ENCODE assay signal across 14 cellular contexts in the genomic region with DNA sequence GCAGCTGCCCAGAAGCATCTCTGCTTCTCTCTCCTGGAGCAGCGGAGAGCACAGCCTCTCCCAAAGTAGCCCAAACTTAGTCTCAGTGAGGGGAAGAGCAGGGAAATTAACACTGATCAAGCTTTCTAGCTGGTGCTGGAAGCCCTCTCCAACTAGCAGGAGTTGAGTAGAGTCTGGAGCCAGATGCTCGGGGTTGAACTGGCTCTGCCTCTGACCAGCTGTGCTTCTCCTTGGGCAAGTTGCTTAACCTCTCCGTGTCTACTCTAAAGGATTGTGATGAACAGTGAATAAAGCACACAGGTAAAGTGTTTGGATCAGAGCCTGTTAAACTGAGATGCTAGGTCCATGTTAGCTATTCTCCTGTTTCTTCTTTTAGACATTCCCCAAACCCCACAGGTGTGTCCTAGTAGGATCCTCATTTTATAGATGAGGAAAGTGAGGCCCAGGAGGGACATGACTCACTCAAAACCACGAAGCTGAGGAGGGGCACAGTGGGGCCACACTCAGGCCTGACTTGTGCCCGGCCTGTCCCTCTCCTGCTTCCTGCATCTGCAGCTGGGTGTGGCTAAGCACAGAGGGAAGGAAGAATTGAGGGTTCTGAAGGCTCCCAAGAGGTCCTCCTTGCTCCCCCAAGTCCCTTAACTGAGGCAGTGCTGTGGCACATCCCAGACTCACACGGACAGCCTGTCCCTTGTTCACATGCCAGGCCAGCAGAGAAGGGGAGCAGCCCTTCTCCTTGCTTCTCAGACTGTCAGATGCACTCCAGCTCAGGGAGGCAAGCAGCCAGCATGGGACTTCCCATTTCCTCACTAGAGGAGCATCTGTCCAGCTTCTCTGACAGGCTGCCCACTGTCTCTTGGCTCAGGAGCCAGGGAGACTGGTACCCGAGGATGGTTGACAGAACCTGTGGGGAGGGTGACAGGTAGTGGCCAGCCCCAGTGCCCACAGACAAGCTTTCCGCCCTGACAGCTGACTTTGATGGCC.
"Had no signal": no experiment of that assay in that cellular context is flagged by ENCODE, and none has a peak within 500 bp of the region (broad histone marks: within the 10 kb centered on the region; RNA-seq: fewer than 3 reads in every experiment).

No MANE protein-coding gene starts in this region.

- H3K9me3 ChIP-seq: esophagus squamous epithelium, lower lobe of right lung, thyroid gland had no signal

- H3K27me3 ChIP-seq: thyroid gland had no signal

- H2AFZ ChIP-seq: hepatocyte had no signal

- H3K27ac ChIP-seq: hepatocyte, lower lobe of right lung, thyroid gland had no signal

- H3K4me3 ChIP-seq: esophagus squamous epithelium, hepatocyte, lower lobe of right lung, thyroid gland had no signal

- DNase-seq: activated CD4-positive, alpha-beta T cell treated with anti-CD3 and anti-CD28 coated beads for 36 hours; activated CD4-positive, alpha-beta T cell treated with anti-CD3 and anti-CD28 coated beads, Interleukin-2, amount 50 U/mL, for 48 hours; effector CD4-positive, alpha-beta T cell; esophagus squamous epithelium; left colon; lower lobe of right lung; retina; stimulated activated CD4-positive, alpha-beta T cell treated with anti-CD3 and anti-CD28 coated beads, Interleukin-12 subunit alpha, Interleukin-12 subunit beta, amount 100 ng/mL, for 4 hours; stimulated activated CD4-positive, alpha-beta T cell treated with anti-CD3 and anti-CD28 coated beads, Interleukin-2, amount 100 ng/mL, for 24 hours; stimulated activated naive CD4-positive, alpha-beta T cell treated with Interleukin-2 at 50 U/mL for 16 hours; thyroid gland had no signal

- H3K4me2 ChIP-seq: hepatocyte had no signal

- ATAC-seq: activated CD4-positive, alpha-beta T cell treated with anti-CD3 and anti-CD28 coated beads for 36 hours; left colon; lower lobe of right lung; natural killer cell treated with Interleukin-12 subunit alpha and Interleukin-12 subunit beta and Interleukin-15 and Interleukin-18, amount 100 ng/mL, for 72 hours; WTC11 had no signal

- H3K79me2 ChIP-seq: hepatocyte had no signal

- H3K36me3 ChIP-seq: esophagus squamous epithelium, lower lobe of right lung, thyroid gland had no signal

- H3K4me1 ChIP-seq: lower lobe of right lung, thyroid gland had no signal
